In genomic region chr20:63850689-63851547, GRCh38 we compare ENCODE assay signal across 9 cellular contexts.
A peak's percentile ranks its signal among the peaks of the same experiment; 100 is the strongest.
DNase-seq lines count a peak whose midpoint lies in the region; ATAC-seq lines count a peak whose summit lies in the region.
"Had no signal": no experiment of that assay in that cellular context is flagged by ENCODE, and none has a peak within 500 bp of the region (broad histone marks: within the 10 kb centered on the region; RNA-seq: fewer than 3 reads in every experiment).

No MANE protein-coding gene starts in this region.

- H3K4me1 Mint-ChIP-seq in T-helper 2 cell treated with Interferon-gamma antibody and Interleukin-4, amounts not matched to agents 5 μg/mL and 100 μg/mL, for 36 hours (ENCODE audit: low read depth): peaks cover 11% of the 10 kb centered on the region

- H3K9me3 Mint-ChIP-seq in T-helper 2 cell treated with Interferon-gamma antibody and Interleukin-4, amounts not matched to agents 5 μg/mL and 100 μg/mL, for 36 hours: no peaks in the 10 kb centered on the region

- H3K4me3 Mint-ChIP-seq in T-helper 2 cell treated with Interferon-gamma antibody and Interleukin-4, amounts not matched to agents 5 μg/mL and 100 μg/mL, for 36 hours: no peak overlapping the region

- peak; percentile 74 for ATAC-seq in HG02623 (IDR thresholded peaks at IDR 0.05; ENCODE audit: unreplicated experiment)
- ATAC-seq in GM19467 (IDR thresholded peaks at IDR 0.05; ENCODE audit: unreplicated experiment): no peak

- no peak overlapping the region for H3K27ac Mint-ChIP-seq in T-helper 2 cell treated with Interferon-gamma antibody and Interleukin-4, amounts not matched to agents 5 μg/mL and 100 μg/mL, for 36 hours
- H3K27ac Mint-ChIP-seq: progenitor cell of endocrine pancreas had no signal

- peaks cover 3% of the 10 kb centered on the region for H3K27me3 Mint-ChIP-seq in T-helper 2 cell treated with Interferon-gamma antibody and Interleukin-4, amounts not matched to agents 5 μg/mL and 100 μg/mL, for 36 hours (ENCODE audit: low read depth)

- DNase-seq in NCI-H2171 treated with DMSO at 0.1 percent for 48 hours (lab: John Stamatoyannopoulos, UW) (peak; percentile 30), NCI-H2171 (lab: John Stamatoyannopoulos, UW) (no peak), activated gamma-delta T cell (lab: John Stamatoyannopoulos, UW) (no peak), NCI-H187 (lab: John Stamatoyannopoulos, UW) (no peak)
- peak; percentile 57 for DNase-seq in T-helper 2 cell treated with Interferon-gamma antibody and Interleukin-4, amounts not matched to agents 5 μg/mL and 100 μg/mL, for 36 hours (ENCODE audit: low spot score)
- peak; percentile 65 for DNase-seq in stimulated activated CD4-positive, alpha-beta T cell treated with anti-CD3 and anti-CD28 coated beads, Interleukin-4, amount 100 ng/mL, for 24 hours

- no peaks in the 10 kb centered on the region for H3K36me3 Mint-ChIP-seq in T-helper 2 cell treated with Interferon-gamma antibody and Interleukin-4, amounts not matched to agents 5 μg/mL and 100 μg/mL, for 36 hours (ENCODE audit: low read depth)

Comparison
In these comparisons a context has a peak if more than half of its experiments do, and no peak if none do; other contexts are left out.
1. DNase-seq: peak in NCI-H2171 treated with DMSO at 0.1 percent for 48 hours (single experiment), T-helper 2 cell treated with Interferon-gamma antibody and Interleukin-4, amounts not matched to agents 5 μg/mL and 100 μg/mL, for 36 hours (single experiment) and stimulated activated CD4-positive, alpha-beta T cell treated with anti-CD3 and anti-CD28 coated beads, Interleukin-4, amount 100 ng/mL, for 24 hours (single experiment); none in NCI-H2171 (single experiment), activated gamma-delta T cell (single experiment) and NCI-H187 (0 of 2).